Comparison of ENCODE assay signal across 12 cellular contexts in genomic region chr1:66262233-66262632, GRCh38.
A peak's percentile ranks its signal among the peaks of the same experiment; 100 is the strongest.
DNase-seq lines count a peak whose midpoint lies in the region; ATAC-seq and TF ChIP-seq lines count a peak whose summit lies in the region.
"Had no signal": no experiment of that assay in that cellular context is flagged by ENCODE, and none has a peak within 500 bp of the region (broad histone marks: within the 10 kb centered on the region; RNA-seq: fewer than 3 reads in every experiment).

No MANE protein-coding gene starts in this region.

- no peaks in the 10 kb centered on the region for H3K79me2 ChIP-seq in SK-N-SH (ENCODE audit: insufficient read depth)

- H2AFZ ChIP-seq in SK-N-SH (ENCODE audit: low read depth): no peak overlapping the region

- POLR2A ChIA-PET in SK-N-SH (lab: Yijun Ruan, JAX): no interaction called here

- TF ChIP-seq RAD21 in SK-N-SH (IDR thresholded peaks at IDR 0.05; ENCODE audit: low read length): no peak

- peak; percentile 91 to 98 for ATAC-seq in gastrocnemius medialis
- ATAC-seq: T-helper 17 cell had no signal

- no peak overlapping the region for H3K9ac ChIP-seq in SK-N-SH

- H3K9me2 ChIP-seq in SK-N-SH: no peaks in the 10 kb centered on the region

- H3K9me3 ChIP-seq in SK-N-SH (no peaks in the 10 kb centered on the region), gastrocnemius medialis (no peaks in the 10 kb centered on the region), stomach (no peaks in the 10 kb centered on the region)
- H3K9me3 ChIP-seq: sigmoid colon had no signal

- intact Hi-C loops in gastrocnemius medialis (cut with DNase I; ENCODE audit: low total_unique reads): no loop called here
- intact Hi-C loops in stomach (cut with DNase I; ENCODE audit: low total_unique reads): no loop called here

- no peak for TF ChIP-seq CTCF in SK-N-SH (IDR thresholded peaks at IDR 0.05)
- TF ChIP-seq CTCF in fibroblast of the aortic adventitia (IDR thresholded peaks at IDR 0.05; ENCODE audit: insufficient read depth, low read length): no peak
- no peak for TF ChIP-seq CTCF in gastrocnemius medialis (IDR thresholded peaks at IDR 0.05 in 4 of 5, conservative IDR thresholded peaks at IDR 0.05 in 1 of 5)
- no peak for TF ChIP-seq CTCF in stomach (IDR thresholded peaks at IDR 0.05)
- no peak for TF ChIP-seq CTCF in progenitor cell of endocrine pancreas (IDR thresholded peaks at IDR 0.05; ENCODE audit: unreplicated experiment)

- peaks cover 7% of the 10 kb centered on the region for H3F3A ChIP-seq in SK-N-SH (replicated peaks; ENCODE audit: insufficient read depth)

- peaks cover 2% of the 10 kb centered on the region for H3K9me3 Mint-ChIP-seq in progenitor cell of endocrine pancreas (ENCODE audit: low read depth)

- H3K27me3 ChIP-seq in SK-N-SH (ENCODE audit: insufficient read depth): no peaks in the 10 kb centered on the region
- H3K27me3 ChIP-seq in gastrocnemius medialis: no peaks in the 10 kb centered on the region
- H3K27me3 ChIP-seq in stomach: no peaks in the 10 kb centered on the region
- H3K27me3 ChIP-seq: sigmoid colon had no signal

- peaks cover 35% of the 10 kb centered on the region for H3K27me3 Mint-ChIP-seq in progenitor cell of endocrine pancreas
- H3K27me3 Mint-ChIP-seq: T-helper 17 cell had no signal

- CTCF ChIA-PET in SK-N-SH (lab: Yijun Ruan, JAX): no interaction called here

- H3K36me3 ChIP-seq in SK-N-SH (replicated peaks in 1 of 2; ENCODE audit: control insufficient read depth in 1 of 2, insufficient read depth in 2 of 2, low read length in 1 of 2) (peaks cover 0 to 4% of the 10 kb centered on the region in 2 experiments), gastrocnemius medialis (no peaks in the 10 kb centered on the region), stomach (no peaks in the 10 kb centered on the region)
- H3K36me3 ChIP-seq: sigmoid colon had no signal

- H3K4me3 ChIP-seq in SK-N-SH (ENCODE audit: low read depth in 2 of 2, low read length in 1 of 2) (no peak overlapping the region), fibroblast of the aortic adventitia (ENCODE audit: low read depth, low read length) (no peak overlapping the region), gastrocnemius medialis (peak overlapping the region in 1 of 4 donors; percentile 42), stomach (no peak overlapping the region)
- H3K4me3 ChIP-seq: sigmoid colon had no signal

- 39% methylated on average over 4 of the region's 4 CpGs for WGBS in SK-N-SH (ENCODE audit: low lambda C conversion rate)
- 82 to 92% (median 87%) methylated on average over 4 of the region's 4 CpGs for WGBS in stomach, 5 donors

- in situ Hi-C loops in gastrocnemius medialis (cut with MboI; ENCODE audit: low sequenced_read_pairs in 4 of 4): no loop called here

- no peak overlapping the region for H3K4me3 Mint-ChIP-seq in progenitor cell of endocrine pancreas (ENCODE audit: low read depth)
- H3K4me3 Mint-ChIP-seq: T-helper 17 cell had no signal

- TF ChIP-seq EP300 in SK-N-SH (IDR thresholded peaks at IDR 0.05; ENCODE audit: borderline replicate concordance in 1 of 2, low read depth in 1 of 2, low read length in 1 of 2): no peak
- TF ChIP-seq EP300 in stomach (IDR thresholded peaks at IDR 0.05): no peak

- H4K20me1 ChIP-seq in SK-N-SH (ENCODE audit: insufficient read depth): no peaks in the 10 kb centered on the region

- no peaks in the 10 kb centered on the region for H3K36me3 Mint-ChIP-seq in progenitor cell of endocrine pancreas (ENCODE audit: insufficient read depth)

- H3K4me1 Mint-ChIP-seq in progenitor cell of endocrine pancreas (ENCODE audit: low read depth): peaks cover 14% of the 10 kb centered on the region

- TF ChIP-seq POLR2A in gastrocnemius medialis (IDR thresholded peaks at IDR 0.05): no peak
- TF ChIP-seq POLR2A in stomach (IDR thresholded peaks at IDR 0.05): no peak

- DNase-seq in GM04504 (ENCODE audit: low read depth): peak; percentile 96
- DNase-seq in SK-N-SH: no peak
- DNase-seq in fibroblast of the aortic adventitia (ENCODE audit: low read depth): peak; percentile 80
- peak; percentile 65 to 86 for DNase-seq in gastrocnemius medialis
- DNase-seq in stomach: no peak
- no peak for DNase-seq in progenitor cell of endocrine pancreas (ENCODE audit: low spot score, unreplicated experiment)
- DNase-seq in germinal center (ENCODE audit: low spot score): no peak
- no peak for DNase-seq in middle frontal gyrus (ENCODE audit: extremely low spot score, low spot score)
- DNase-seq: activated CD8-positive, alpha-beta memory T cell treated with anti-CD3 and anti-CD28 coated beads, Interleukin-2, amount 50 U/mL, for 4 hours; NCI-H69; sigmoid colon; T-helper 17 cell had no signal

- no peak overlapping the region for H3K27ac Mint-ChIP-seq in progenitor cell of endocrine pancreas
- H3K27ac Mint-ChIP-seq: T-helper 17 cell had no signal

- H3K27ac ChIP-seq in SK-N-SH (ENCODE audit: low read depth in 2 of 2, low read length in 1 of 2) (peak overlapping the region; percentile 47 to 49), gastrocnemius medialis (peak overlapping the region; percentile 59 to 88 (median 68)), stomach (no peak overlapping the region)

- H3K4me1 ChIP-seq in SK-N-SH (ENCODE audit: control insufficient read depth in 1 of 2, insufficient read depth in 2 of 2, low read depth in 1 of 2, low read length in 1 of 2) (peaks cover 11 to 17% of the 10 kb centered on the region in 2 experiments; a peak in 3 of 4 replicates), gastrocnemius medialis (peaks cover 24 to 54% of the 10 kb centered on the region in 2 donors), stomach (peaks cover 0 to under 1% (median 0%) of the 10 kb centered on the region in 4 donors)

- H3K4me2 ChIP-seq in SK-N-SH: no peak overlapping the region

TF ChIP-seq in SK-N-SH, 30 proteins besides CTCF, POLR2A, EP300 and RAD21:
- no peak for TF ChIP-seq REST (IDR thresholded peaks at IDR 0.05; ENCODE audit: low read depth, low read length)
- no peak for TF ChIP-seq PBX3 (IDR thresholded peaks at IDR 0.05)
- TF ChIP-seq RCOR1 (IDR thresholded peaks at IDR 0.05; ENCODE audit: low read length): no peak
- TF ChIP-seq JUND (IDR thresholded peaks at IDR 0.05): peak; percentile 25; the same call in 1 of the 2 replicates
- TF ChIP-seq RXRA (IDR thresholded peaks at IDR 0.05; ENCODE audit: borderline replicate concordance, low read depth): no peak
- no peak for TF ChIP-seq RFX5 (IDR thresholded peaks at IDR 0.05; ENCODE audit: low read length)
- no peak for TF ChIP-seq EZH2phosphoT487 (IDR thresholded peaks at IDR 0.05; ENCODE audit: borderline replicate concordance, low read depth)
- TF ChIP-seq TCF12 (IDR thresholded peaks at IDR 0.05): no peak
- no peak for TF ChIP-seq SIN3A (IDR thresholded peaks at IDR 0.05; ENCODE audit: borderline replicate concordance, low read depth, low read length)

Comparison
In these comparisons a context has a peak if more than half of its experiments do, and no peak if none do; other contexts are left out.
1. DNase-seq: peak in GM04504 (single experiment), fibroblast of the aortic adventitia (single experiment) and gastrocnemius medialis (2 of 2); none in SK-N-SH (single experiment), stomach (single experiment), progenitor cell of endocrine pancreas (single experiment), germinal center (single experiment) and middle frontal gyrus (single experiment).
2. H3K27ac ChIP-seq: peak in SK-N-SH (2 of 2) and gastrocnemius medialis (4 of 4); none in stomach (0 of 5).